ENCODE assay signal across 8 cellular contexts in the genomic region with DNA sequence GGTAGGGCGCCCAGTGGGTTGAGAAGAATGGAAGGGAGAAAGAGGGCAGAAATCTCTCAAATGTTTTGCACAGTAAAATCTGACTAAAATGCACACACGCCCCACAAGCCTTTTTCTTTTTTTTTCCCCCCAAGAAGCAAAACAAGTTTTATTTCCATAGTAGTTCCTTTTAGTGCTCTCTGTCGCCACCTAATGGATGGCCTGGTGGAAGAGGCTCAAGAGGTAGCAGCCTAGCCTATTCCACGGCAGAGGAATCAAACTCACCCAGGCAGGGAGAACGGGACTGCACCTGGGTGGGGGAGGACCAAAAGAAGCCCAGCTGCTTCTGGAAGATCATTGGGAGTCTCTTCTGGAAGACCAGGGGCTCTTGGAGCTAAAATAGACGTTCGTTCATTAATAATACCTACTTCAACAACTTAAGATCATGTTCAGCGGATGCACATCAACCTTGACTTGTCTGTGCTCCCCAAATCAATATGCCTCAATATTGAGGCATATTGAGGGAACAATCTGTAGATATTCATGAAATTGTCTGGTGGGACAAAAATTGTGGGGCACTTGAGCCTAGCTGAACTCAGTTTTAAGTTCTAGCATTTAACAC. TPM values are rescaled to one million over a fixed set of nuclear protein-coding genes. Genes with fewer than 3 reads are reported as not detected.
DNase-seq lines count a peak whose midpoint lies in the region; ATAC-seq lines count a peak whose summit lies in the region.

No MANE protein-coding gene starts in this region.

- DNase-seq in SHP77 (lab: John Stamatoyannopoulos, UW), result peak; percentile 12 to 14
- DNase-seq in SHP77 treated with DMSO at 0.1 percent for 48 hours (lab: John Stamatoyannopoulos, UW), result no peak
- peak; percentile 37 for DNase-seq in NCI-H2171 (lab: John Stamatoyannopoulos, UW)
- peak; percentile 31 to 62 for DNase-seq in activated CD4-positive, alpha-beta T cell treated with anti-CD3 and anti-CD28 coated beads, Interleukin-2, amount 50 U/mL, for 24 hours (ENCODE audit: low read depth in 1 of 2, low spot score in 1 of 2)
- DNase-seq in dermis blood vessel endothelial cell, result peak; percentile 77
- peak; percentile 11 for DNase-seq in middle frontal gyrus (ENCODE audit: extremely low spot score, low spot score)
- peak; percentile 17 to 48 for DNase-seq in stimulated activated CD8-positive, alpha-beta memory T cell treated with anti-CD3 and anti-CD28 coated beads, Interleukin-4, amount 100 ng/mL, for 4 hours (ENCODE audit: low read depth in 2 of 2, low spot score in 1 of 2)

- ATAC-seq in GM18909 (IDR thresholded peaks at IDR 0.05; ENCODE audit: poor library complexity, unreplicated experiment), result no peak

RNA-seq across cellular contexts. Expression of a gene that starts 31.6 kb away (rescaled TPM):
- total RNA-seq in dermis blood vessel endothelial cell, result 53.8 and 81.9 TPM in 2 replicates

RNA-seq across cellular contexts. Expression of a gene that starts 46.2 kb away (rescaled TPM):
- 22.5 and 34.9 TPM in 2 replicates for total RNA-seq in dermis blood vessel endothelial cell
